In genomic region chr5:154460172-154460571, GRCh38 we compare ENCODE assay signal across 36 cellular contexts. TPM values are rescaled to one million over a fixed set of nuclear protein-coding genes. Genes with fewer than 3 reads are reported as not detected.
"Had no signal": no experiment of that assay in that cellular context is flagged by ENCODE, and none has a peak within 500 bp of the region (broad histone marks: within the 10 kb centered on the region; RNA-seq: fewer than 3 reads in every experiment).

No MANE protein-coding gene starts in this region.

- DNase-seq: activated B cell treated with CpG ODN at 0.5 μM for 24 hours; activated CD4-positive, alpha-beta memory T cell treated with anti-CD3 and anti-CD28 coated beads for 36 hours; activated CD4-positive, alpha-beta T cell treated with anti-CD3 and anti-CD28 coated beads for 4 hours; activated CD4-positive, alpha-beta T cell treated with anti-CD3 and anti-CD28 coated beads, Interleukin-2, amount 10 ng/mL, durations not matched to agents 24 days and 14 days; activated CD4-positive, alpha-beta T cell treated with anti-CD3 and anti-CD28 coated beads, Interleukin-2, amount 50 U/mL, for 1 hour; activated CD4-positive, alpha-beta T cell treated with anti-CD3 and anti-CD28 coated beads, Interleukin-2, amount 50 U/mL, for 4 hours; activated CD4-positive, CD25-positive, alpha-beta regulatory T cell treated with anti-CD3 and anti-CD28 coated beads, Interleukin-2, amount 50 U/mL, for 72 hours; activated CD8-positive, alpha-beta memory T cell treated with anti-CD3 and anti-CD28 coated beads, Interleukin-2, amount 50 U/mL, for 4 hours; activated CD8-positive, alpha-beta T cell treated with anti-CD3 and anti-CD28 coated beads for 36 hours; activated effector memory CD4-positive, alpha-beta T cell treated with anti-CD3 and anti-CD28 coated beads, Interleukin-2, amount 50 U/mL, for 16 hours; activated gamma-delta T cell treated with Interleukin-2 at 50 U/mL for 16 hours; activated naive CD4-positive, alpha-beta T cell; activated naive CD4-positive, alpha-beta T cell treated with anti-CD3 and anti-CD28 coated beads for 36 hours; activated naive CD4-positive, alpha-beta T cell treated with anti-CD3 and anti-CD28 coated beads, Interleukin-2, amount 50 U/mL, for 16 hours; activated naive CD8-positive, alpha-beta T cell treated with anti-CD3 and anti-CD28 coated beads for 36 hours; activated T-cell treated with anti-CD3 and anti-CD28 coated beads for 4 hours; activated T-cell treated with anti-CD3 and anti-CD28 coated beads, Interleukin-2, amount 50 U/mL, for 1 hour; activated T-cell treated with anti-CD3 and anti-CD28 coated beads, Interleukin-2, amount 50 U/mL, for 4 hours; activated T-cell treated with anti-CD3 and anti-CD28 coated beads, Interleukin-2, amount 50 U/mL, for 72 hours; adrenal gland; amygdala; anterior cingulate cortex; caudate nucleus; cerebellar nuclear complex; SW 1271; T-helper 1 cell; T-helper 2 cell; T-helper 9 cell had no signal

- H3K4me1 ChIP-seq: adrenal gland, ascending aorta had no signal

- H3K9me3 ChIP-seq: adrenal gland, ascending aorta had no signal

- H3K27me3 ChIP-seq: adrenal gland, ascending aorta had no signal

- ATAC-seq: activated CD8-positive, alpha-beta T cell treated with anti-CD3 and anti-CD28 coated beads for 36 hours; activated naive CD4-positive, alpha-beta T cell treated with anti-CD3 and anti-CD28 coated beads, Interleukin-2, amount 50 U/mL, for 72 hours; activated T-cell treated with anti-CD3 and anti-CD28 coated beads, Interleukin-2, amount 50 U/mL, for 4 hours; activated T-cell treated with anti-CD3 and anti-CD28 coated beads, Interleukin-2, amount 50 U/mL, for 72 hours; activated T-helper 17 cell treated with anti-CD3 and anti-CD28 coated beads, Interleukin-2, amount 50 U/mL, for 72 hours had no signal

- H3K27ac ChIP-seq: adrenal gland, ascending aorta, cardiac muscle cell, VCaP had no signal

- H3K4me3 ChIP-seq: adrenal gland, ascending aorta, cardiac muscle cell had no signal

- FAIRE-seq: bronchial epithelial cell had no signal

RNA-seq across cellular contexts. Expression of gene HAND1, which starts 17.9 kb away (rescaled TPM):
- total RNA-seq: activated B cell treated with CpG ODN at 0.5 μM for 24 hours; activated CD4-positive, alpha-beta memory T cell treated with anti-CD3 and anti-CD28 coated beads for 36 hours; activated CD4-positive, alpha-beta T cell treated with anti-CD3 and anti-CD28 coated beads, Interleukin-2, amount 10 ng/mL, durations not matched to agents 24 days and 14 days; activated CD8-positive, alpha-beta memory T cell treated with anti-CD3 and anti-CD28 coated beads for 36 hours; activated CD8-positive, alpha-beta T cell treated with anti-CD3 and anti-CD28 coated beads for 36 hours; activated naive CD4-positive, alpha-beta T cell treated with anti-CD3 and anti-CD28 coated beads for 36 hours; activated naive CD4-positive, alpha-beta T cell treated with anti-CD3 and anti-CD28 coated beads, Interleukin-2, amount 50 U/mL, for 72 hours; activated naive CD8-positive, alpha-beta T cell treated with anti-CD3 and anti-CD28 coated beads for 36 hours; activated T-cell treated with anti-CD3 and anti-CD28 coated beads, Interleukin-2, amount 50 U/mL, for 4 hours; activated T-cell treated with anti-CD3 and anti-CD28 coated beads, Interleukin-2, amount 50 U/mL, for 72 hours; activated T-helper 1 cell treated with anti-CD3 and anti-CD28 coated beads, Interleukin-12 subunit alpha, Interleukin-12 subunit beta, Interleukin-2, Interleukin-4 antibody, amounts not matched to agents 30 ng/mL and 10 ng/mL and 1 ng/mL, durations not matched to agents 14 hours and 24 hours and 36 hours; activated T-helper 17 cell treated with anti-CD3 and anti-CD28 coated beads, Interleukin-2, amount 50 U/mL, for 72 hours; ascending aorta; bronchial epithelial cell had no signal
